22 cellular contexts compared by ENCODE assay signal in the genomic region with DNA sequence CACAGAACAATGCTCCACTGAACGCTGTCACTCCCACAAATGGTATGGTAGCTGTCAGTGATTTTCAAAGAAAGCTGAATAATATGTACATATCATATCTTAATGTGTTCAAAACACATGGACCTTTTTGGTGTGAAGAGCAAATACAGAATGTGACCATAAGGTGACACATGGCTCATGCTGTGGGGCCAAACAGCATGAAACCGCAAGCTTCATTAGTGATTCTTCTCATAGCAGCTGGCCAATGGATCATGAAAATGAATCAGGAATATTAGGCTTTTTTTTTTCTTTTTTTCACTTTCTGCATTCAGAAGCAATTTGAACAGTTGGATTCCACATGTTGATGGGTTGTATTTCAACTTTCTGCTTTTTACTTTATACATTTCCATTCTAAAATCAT. TPM values are rescaled to one million over a fixed set of nuclear protein-coding genes. Genes with fewer than 3 reads are reported as not detected.
DNase-seq lines count a peak whose midpoint lies in the region; TF ChIP-seq lines count a peak whose summit lies in the region.
"Had no signal": no experiment of that assay in that cellular context is flagged by ENCODE, and none has a peak within 500 bp of the region (broad histone marks: within the 10 kb centered on the region; RNA-seq: fewer than 3 reads in every experiment).

No MANE protein-coding gene starts in this region.

- H3K79me2 ChIP-seq in neural cell (replicated peaks; ENCODE audit: insufficient read depth, low read length), result no peaks in the 10 kb centered on the region

- no peaks in the 10 kb centered on the region for H3K9me2 ChIP-seq in neural cell (ENCODE audit: insufficient read depth, low read length)

- H4K20me1 ChIP-seq in neural cell (ENCODE audit: insufficient read depth), result no peaks in the 10 kb centered on the region
- H4K20me1 ChIP-seq: BLaER1 treated with 17β-estradiol and CSF1 and Interleukin-3, amounts not matched to agents 10 nM and 100 nM had no signal

- TF ChIP-seq EP300 in neural cell (conservative IDR thresholded peaks at IDR 0.05; ENCODE audit: poor library complexity, severe bottlenecking), result peak; percentile 32

- no peak overlapping the region for H3K27ac ChIP-seq in neural cell (ENCODE audit: low read length)
- no peak overlapping the region for H3K27ac ChIP-seq in caudate nucleus (ENCODE audit: low read depth, low read length)
- H3K27ac ChIP-seq: BLaER1 treated with 17β-estradiol and CSF1 and Interleukin-3, amounts not matched to agents 10 nM and 100 nM had no signal

- H3K27me3 ChIP-seq in neural cell (ENCODE audit: insufficient read depth, low read depth, low read length), result no peaks in the 10 kb centered on the region
- H3K27me3 ChIP-seq: BLaER1 treated with 17β-estradiol and CSF1 and Interleukin-3, amounts not matched to agents 10 nM and 100 nM; MG63 had no signal

- H3F3A ChIP-seq in neural cell (ENCODE audit: insufficient read depth, low read length, poor library complexity, severe bottlenecking), result no peaks in the 10 kb centered on the region

- no peak overlapping the region for H3K4me2 ChIP-seq in neural cell (ENCODE audit: low read length)
- H3K4me2 ChIP-seq: BLaER1 treated with 17β-estradiol and CSF1 and Interleukin-3, amounts not matched to agents 10 nM and 100 nM had no signal

- no peak overlapping the region for H2AFZ ChIP-seq in neural cell (ENCODE audit: low read depth, low read length)

- no peak for TF ChIP-seq RAD21 in neural cell (conservative IDR thresholded peaks at IDR 0.05)

- H3K36me3 ChIP-seq in neural cell (ENCODE audit: insufficient read depth, low read length), result no peaks in the 10 kb centered on the region
- H3K36me3 ChIP-seq: BLaER1 treated with 17β-estradiol and CSF1 and Interleukin-3, amounts not matched to agents 10 nM and 100 nM; MG63 had no signal

- TF ChIP-seq CTCF in neural cell (IDR thresholded peaks at IDR 0.05; ENCODE audit: poor library complexity, severe bottlenecking), result no peak
- TF ChIP-seq CTCF in foreskin fibroblast (IDR thresholded peaks at IDR 0.05; ENCODE audit: low read depth, low read length), result no peak

- no peak overlapping the region for H3K9ac ChIP-seq in neural cell (ENCODE audit: low read length)
- H3K9ac ChIP-seq: BLaER1 treated with 17β-estradiol and CSF1 and Interleukin-3, amounts not matched to agents 10 nM and 100 nM had no signal

- DNase-seq in LHCN-M2 (ENCODE audit: low read depth), result peak; percentile 38
- DNase-seq in NCI-H446 treated with DMSO at 0.1 percent for 48 hours (lab: John Stamatoyannopoulos, UW), result peak; percentile 76
- DNase-seq in cerebellar cortex (ENCODE audit: low spot score), result peak; percentile 65
- no peak for DNase-seq in caudate nucleus (lab: John Stamatoyannopoulos, UW)
- no peak for DNase-seq in AG20443 (ENCODE audit: low spot score)
- no peak for DNase-seq in NCI-H2196 (lab: John Stamatoyannopoulos, UW; ENCODE audit: unreplicated experiment)
- DNase-seq in foreskin fibroblast, result no peak
- DNase-seq: CD8-positive, alpha-beta memory T cell; DMS79 treated with DMSO at 0.1 percent for 48 hours; MG63; NCI-H1048; NCI-H1436; NCI-H226; NK-92 treated with Interleukin-12 subunit alpha and Interleukin-12 subunit beta, amount 100 ng/mL, for 24 hours; RPMI8226; SIG-M5; T-cell had no signal

- H3K4me3 ChIP-seq in neural cell (ENCODE audit: low read length) (no peak overlapping the region), foreskin fibroblast (ENCODE audit: low read depth in 1 of 2, low read length in 2 of 2) (no peak overlapping the region)
- H3K4me3 ChIP-seq: BLaER1 treated with 17β-estradiol and CSF1 and Interleukin-3, amounts not matched to agents 10 nM and 100 nM; MG63 had no signal

- no peaks in the 10 kb centered on the region for H3K9me3 ChIP-seq in neural cell (ENCODE audit: low read length)
- H3K9me3 ChIP-seq: BLaER1 treated with 17β-estradiol and CSF1 and Interleukin-3, amounts not matched to agents 10 nM and 100 nM; MG63 had no signal

TF ChIP-seq in neural cell, 6 proteins besides CTCF, POLR2A, EP300 and RAD21:
- no peak for TF ChIP-seq SMC3 (conservative IDR thresholded peaks at IDR 0.05; ENCODE audit: poor library complexity)
- no peak for TF ChIP-seq EZH2 (IDR thresholded peaks at IDR 0.05; ENCODE audit: borderline replicate concordance, insufficient read depth, low read length, poor library complexity, severe bottlenecking)
- TF ChIP-seq, protein P1, sequence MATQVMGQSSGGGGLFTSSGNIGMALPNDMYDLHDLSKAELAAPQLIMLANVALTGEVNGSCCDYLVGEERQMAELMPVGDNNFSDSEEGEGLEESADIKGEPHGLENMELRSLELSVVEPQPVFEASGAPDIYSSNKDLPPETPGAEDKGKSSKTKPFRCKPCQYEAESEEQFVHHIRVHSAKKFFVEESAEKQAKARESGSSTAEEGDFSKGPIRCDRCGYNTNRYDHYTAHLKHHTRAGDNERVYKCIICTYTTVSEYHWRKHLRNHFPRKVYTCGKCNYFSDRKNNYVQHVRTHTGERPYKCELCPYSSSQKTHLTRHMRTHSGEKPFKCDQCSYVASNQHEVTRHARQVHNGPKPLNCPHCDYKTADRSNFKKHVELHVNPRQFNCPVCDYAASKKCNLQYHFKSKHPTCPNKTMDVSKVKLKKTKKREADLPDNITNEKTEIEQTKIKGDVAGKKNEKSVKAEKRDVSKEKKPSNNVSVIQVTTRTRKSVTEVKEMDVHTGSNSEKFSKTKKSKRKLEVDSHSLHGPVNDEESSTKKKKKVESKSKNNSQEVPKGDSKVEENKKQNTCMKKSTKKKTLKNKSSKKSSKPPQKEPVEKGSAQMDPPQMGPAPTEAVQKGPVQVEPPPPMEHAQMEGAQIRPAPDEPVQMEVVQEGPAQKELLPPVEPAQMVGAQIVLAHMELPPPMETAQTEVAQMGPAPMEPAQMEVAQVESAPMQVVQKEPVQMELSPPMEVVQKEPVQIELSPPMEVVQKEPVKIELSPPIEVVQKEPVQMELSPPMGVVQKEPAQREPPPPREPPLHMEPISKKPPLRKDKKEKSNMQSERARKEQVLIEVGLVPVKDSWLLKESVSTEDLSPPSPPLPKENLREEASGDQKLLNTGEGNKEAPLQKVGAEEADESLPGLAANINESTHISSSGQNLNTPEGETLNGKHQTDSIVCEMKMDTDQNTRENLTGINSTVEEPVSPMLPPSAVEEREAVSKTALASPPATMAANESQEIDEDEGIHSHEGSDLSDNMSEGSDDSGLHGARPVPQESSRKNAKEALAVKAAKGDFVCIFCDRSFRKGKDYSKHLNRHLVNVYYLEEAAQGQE (IDR thresholded peaks at IDR 0.05; ENCODE audit: borderline replicate concordance), result no peak
- TF ChIP-seq MXI1 (conservative IDR thresholded peaks at IDR 0.05; ENCODE audit: poor library complexity, severe bottlenecking), result no peak
- TF ChIP-seq TAF1 (IDR thresholded peaks at IDR 0.05; ENCODE audit: low read depth), result no peak
- TF ChIP-seq POLR2AphosphoS5 (IDR thresholded peaks at IDR 0.05), result no peak
TF ChIP-seq in neural cell: peak in this region for 0.

RNA-seq across cellular contexts. Expression of gene CDH9, which starts 54.9 kb away (rescaled TPM):
- not detected in 2 replicates for total RNA-seq in LHCN-M2 (2014; rRNA removed)
- polyA plus RNA-seq in LHCN-M2 (2012), result not detected
- 1.7 and 3.4 TPM in 2 replicates for polyA plus RNA-seq in neural cell
- 3.2 and 5.1 TPM in 2 replicates for polyA minus RNA-seq in neural cell
- total RNA-seq: A673; CD8-positive, alpha-beta memory T cell; HT-29; OCI-LY7 had no signal
- polyA plus RNA-seq: CD8-positive, alpha-beta memory T cell had no signal

Comparison
In these comparisons a context has a peak if more than half of its experiments do, and no peak if none do; other contexts are left out.
1. DNase-seq: peak in LHCN-M2 (single experiment), NCI-H446 treated with DMSO at 0.1 percent for 48 hours (single experiment) and cerebellar cortex (single experiment); none in caudate nucleus (0 of 61), AG20443 (single experiment), NCI-H2196 (single experiment) and foreskin fibroblast (0 of 2).